Comparison of ENCODE assay signal across 23 cellular contexts in genomic region chr19:4902796-4903195, GRCh38. TPM values are rescaled to one million over a fixed set of nuclear protein-coding genes. Genes with fewer than 3 reads are reported as not detected.
DNase-seq lines count a peak whose midpoint lies in the region; ATAC-seq and TF ChIP-seq lines count a peak whose summit lies in the region.
"Had no signal": no experiment of that assay in that cellular context is flagged by ENCODE, and none has a peak within 500 bp of the region (broad histone marks: within the 10 kb centered on the region; RNA-seq: fewer than 3 reads in every experiment).

Gene ARRDC5 (minus strand): TSS chr19:4902896. CDS start chr19:4902825, 71 bp downstream.

- H3K9me3 ChIP-seq in CD4-positive, CD25-positive, alpha-beta regulatory T cell (ENCODE audit: control insufficient read depth in 2 of 2, low read length in 2 of 2), result no peaks in the 10 kb centered on the region
- no peaks in the 10 kb centered on the region for H3K9me3 ChIP-seq in osteoblast (ENCODE audit: low read depth, low read length)
- H3K9me3 ChIP-seq: Peyer's patch had no signal

- no peaks in the 10 kb centered on the region for H3K27me3 ChIP-seq in CD4-positive, CD25-positive, alpha-beta regulatory T cell (ENCODE audit: control insufficient read depth, insufficient read depth, low read length)
- H3K27me3 ChIP-seq in osteoblast (ENCODE audit: insufficient read depth, low read length), result no peaks in the 10 kb centered on the region
- H3K27me3 ChIP-seq: Peyer's patch had no signal

- no peaks in the 10 kb centered on the region for H4K20me1 ChIP-seq in osteoblast (ENCODE audit: insufficient read depth, low read length)

- TF ChIP-seq CTCF in osteoblast (IDR thresholded peaks at IDR 0.05; ENCODE audit: extremely low read depth, low read depth, low read length), result no peak

- ATAC-seq in CD4-positive, CD25-positive, alpha-beta regulatory T cell (ENCODE audit: low read depth in 2 of 2), result no peak
- no peak for ATAC-seq in GM21576 (IDR thresholded peaks at IDR 0.05; ENCODE audit: unreplicated experiment)
- ATAC-seq: GM23338, HCT116, Right ventricle myocardium inferior had no signal

- H3K4me1 Mint-ChIP-seq in activated T-cell treated with anti-CD3 and anti-CD28 coated beads, Interleukin-2, amount 50 U/mL, for 24 hours (ENCODE audit: low read depth), result peaks cover 5% of the 10 kb centered on the region
- peaks cover 0 to 12% (median 5%) of the 10 kb centered on the region in 4 donors for H3K4me1 Mint-ChIP-seq in CD4-positive, CD25-positive, alpha-beta regulatory T cell
- H3K4me1 Mint-ChIP-seq in dendritic cell treated with granulocyte-macrophage colony-stimulating factor and Interleukin-4, amounts not matched to agents 40 ng/mL and 50 ng/mL, for 4 days (ENCODE audit: low read depth), result peaks cover 21% of the 10 kb centered on the region
- H3K4me1 Mint-ChIP-seq: GM23338 had no signal

- no peaks in the 10 kb centered on the region for H3K79me2 ChIP-seq in osteoblast (ENCODE audit: insufficient read depth, low read length)

- H3K27ac Mint-ChIP-seq in activated T-cell treated with anti-CD3 and anti-CD28 coated beads, Interleukin-2, amount 50 U/mL, for 24 hours, result peak within 1 kb of the TSS; percentile 37
- H3K27ac Mint-ChIP-seq in CD4-positive, CD25-positive, alpha-beta regulatory T cell, result peak within 1 kb of the TSS in 2 of 3 donors; percentile 25 to 61
- H3K27ac Mint-ChIP-seq in dendritic cell treated with granulocyte-macrophage colony-stimulating factor and Interleukin-4, amounts not matched to agents 40 ng/mL and 50 ng/mL, for 4 days, result peak within 1 kb of the TSS; percentile 38
- H3K27ac Mint-ChIP-seq: GM23338 had no signal

- no peak for DNase-seq in activated T-cell treated with anti-CD3 and anti-CD28 coated beads, Interleukin-2, amount 50 U/mL, for 24 hours
- no peak for DNase-seq in activated T-cell treated with anti-CD3 and anti-CD28 coated beads, Interleukin-2, amount 50 U/mL, for 1 hour
- no peak for DNase-seq in CD4-positive, CD25-positive, alpha-beta regulatory T cell
- DNase-seq in osteoblast (ENCODE audit: insufficient read length, low spot score, missing footprints), result peak; percentile 82
- DNase-seq in dedifferentiated amniotic fluid mesenchymal stem cell (ENCODE audit: extremely low spot score), result no peak
- DNase-seq in NCI-H510A (lab: John Stamatoyannopoulos, UW), result no peak
- DNase-seq: 8988T; Calu3; CD4-positive, alpha-beta memory T cell; GF-D8; KBM-7; NCI-H1105 treated with DMSO at 0.1 percent for 48 hours; NCI-H1694; NCI-H2081 treated with DMSO at 0.1 percent for 48 hours; NCI-H446 treated with DMSO at 0.1 percent for 48 hours; NK-92 treated with Interleukin-12 subunit alpha and Interleukin-12 subunit beta, amount 100 ng/mL, for 24 hours; Peyer's patch had no signal

- no peak within 1 kb of the TSS for H3K4me3 ChIP-seq in CD4-positive, CD25-positive, alpha-beta regulatory T cell (ENCODE audit: low read depth, low read length)
- no peak within 1 kb of the TSS for H3K4me3 ChIP-seq in osteoblast (ENCODE audit: insufficient read depth, low read length)
- H3K4me3 ChIP-seq: GM23338, Peyer's patch had no signal

- H3K4me2 ChIP-seq in osteoblast (ENCODE audit: insufficient read depth, low read length), result no peak within 1 kb of the TSS
- H3K4me2 ChIP-seq: GM23338 had no signal

- no peaks in the 10 kb centered on the region for H3K9me3 Mint-ChIP-seq in activated T-cell treated with anti-CD3 and anti-CD28 coated beads, Interleukin-2, amount 50 U/mL, for 24 hours
- H3K9me3 Mint-ChIP-seq in CD4-positive, CD25-positive, alpha-beta regulatory T cell, result no peaks in the 10 kb centered on the region
- H3K9me3 Mint-ChIP-seq in dendritic cell treated with granulocyte-macrophage colony-stimulating factor and Interleukin-4, amounts not matched to agents 40 ng/mL and 50 ng/mL, for 4 days, result no peaks in the 10 kb centered on the region
- H3K9me3 Mint-ChIP-seq: CD4-positive, alpha-beta memory T cell; GM23338 had no signal

- H3K36me3 Mint-ChIP-seq in activated T-cell treated with anti-CD3 and anti-CD28 coated beads, Interleukin-2, amount 50 U/mL, for 24 hours (ENCODE audit: low read depth), result no peaks in the 10 kb centered on the region
- H3K36me3 Mint-ChIP-seq in CD4-positive, CD25-positive, alpha-beta regulatory T cell, result peaks cover 6% of the 10 kb centered on the region
- H3K36me3 Mint-ChIP-seq in dendritic cell treated with granulocyte-macrophage colony-stimulating factor and Interleukin-4, amounts not matched to agents 40 ng/mL and 50 ng/mL, for 4 days (ENCODE audit: low read depth), result peaks cover 20% of the 10 kb centered on the region

- H3K4me3 Mint-ChIP-seq in activated T-cell treated with anti-CD3 and anti-CD28 coated beads, Interleukin-2, amount 50 U/mL, for 24 hours, result no peak within 1 kb of the TSS
- no peak within 1 kb of the TSS for H3K4me3 Mint-ChIP-seq in CD4-positive, CD25-positive, alpha-beta regulatory T cell
- no peak within 1 kb of the TSS for H3K4me3 Mint-ChIP-seq in dendritic cell treated with granulocyte-macrophage colony-stimulating factor and Interleukin-4, amounts not matched to agents 40 ng/mL and 50 ng/mL, for 4 days
- H3K4me3 Mint-ChIP-seq: CD4-positive, alpha-beta memory T cell; GM23338 had no signal

- intact Hi-C loops in dendritic cell treated with granulocyte-macrophage colony-stimulating factor and Interleukin-4, amounts not matched to agents 40 ng/mL and 50 ng/mL, for 4 days (cut with micrococcal nuclease), result no loop called here

- H2AFZ ChIP-seq in osteoblast (ENCODE audit: low read length), result no peak within 1 kb of the TSS
- H2AFZ ChIP-seq: GM23338 had no signal

- peaks cover 5% of the 10 kb centered on the region for H3K36me3 ChIP-seq in CD4-positive, CD25-positive, alpha-beta regulatory T cell (ENCODE audit: control insufficient read depth, insufficient read depth, low read length)
- no peaks in the 10 kb centered on the region for H3K36me3 ChIP-seq in osteoblast (ENCODE audit: insufficient read depth, low read length)
- H3K36me3 ChIP-seq: Peyer's patch had no signal

- H3K27ac ChIP-seq in CD4-positive, CD25-positive, alpha-beta regulatory T cell (ENCODE audit: insufficient read depth, low read length, poor library complexity, severe bottlenecking), result no peak within 1 kb of the TSS
- H3K27ac ChIP-seq in osteoblast (ENCODE audit: low read depth, low read length), result no peak within 1 kb of the TSS
- H3K27ac ChIP-seq: Peyer's patch had no signal

- no peaks in the 10 kb centered on the region for H3K27me3 Mint-ChIP-seq in activated T-cell treated with anti-CD3 and anti-CD28 coated beads, Interleukin-2, amount 50 U/mL, for 24 hours
- no peaks in the 10 kb centered on the region for H3K27me3 Mint-ChIP-seq in CD4-positive, CD25-positive, alpha-beta regulatory T cell
- no peaks in the 10 kb centered on the region for H3K27me3 Mint-ChIP-seq in dendritic cell treated with granulocyte-macrophage colony-stimulating factor and Interleukin-4, amounts not matched to agents 40 ng/mL and 50 ng/mL, for 4 days
- H3K27me3 Mint-ChIP-seq: CD4-positive, alpha-beta memory T cell had no signal

- no peaks in the 10 kb centered on the region for H3K4me1 ChIP-seq in CD4-positive, CD25-positive, alpha-beta regulatory T cell (ENCODE audit: control insufficient read depth, insufficient read depth, low read length, poor library complexity, severe bottlenecking)
- H3K4me1 ChIP-seq in osteoblast (ENCODE audit: insufficient read depth, low read length), result no peaks in the 10 kb centered on the region
- H3K4me1 ChIP-seq: Peyer's patch had no signal

RNA-seq across cellular contexts. Expression of gene ARRDC5, which starts in this region (rescaled TPM):
- 6.1 TPM for total RNA-seq in CD4-positive, CD25-positive, alpha-beta regulatory T cell
- polyA plus RNA-seq in CD4-positive, CD25-positive, alpha-beta regulatory T cell, result 1 to 10 TPM; 1.1 to 2.0 (median 1.2) TPM
- total RNA-seq in osteoblast, result 0.29 and 0.36 TPM in 2 replicates
- total RNA-seq: Calu3, GM23338, Right ventricle myocardium inferior had no signal
- polyA plus RNA-seq: AG04450, GM23338 had no signal

Comparison
In these comparisons a context has a peak if more than half of its experiments do, and no peak if none do; other contexts are left out.
1. Peak in DNase-seq in osteoblast; RNA of the gene not detected or under 1 TPM.